ENCODE assay signal across 10 cellular contexts in genomic region chr2:26178246-26178645, GRCh38. TPM values are rescaled to one million over a fixed set of nuclear protein-coding genes. Genes with fewer than 3 reads are reported as not detected.
DNase-seq lines count a peak whose midpoint lies in the region; ATAC-seq, FAIRE-seq and TF ChIP-seq lines count a peak whose summit lies in the region.
"Had no signal": no experiment of that assay in that cellular context is flagged by ENCODE, and none has a peak within 500 bp of the region (broad histone marks: within the 10 kb centered on the region; RNA-seq: fewer than 3 reads in every experiment).

No MANE protein-coding gene starts in this region.

- TF ChIP-seq CTCF in Calu3 (IDR thresholded peaks at IDR 0.05; ENCODE audit: unreplicated experiment) = no peak
- no peak for TF ChIP-seq CTCF in OCI-LY3 (IDR thresholded peaks at IDR 0.05; ENCODE audit: low read depth, low read length)
- no peak for TF ChIP-seq CTCF in fibroblast of villous mesenchyme (IDR thresholded peaks at IDR 0.05; ENCODE audit: insufficient read depth, low read depth, low read length)
- no peak for TF ChIP-seq CTCF in sigmoid colon (IDR thresholded peaks at IDR 0.05)

- peaks cover 5% of the 10 kb centered on the region for H3K36me3 Mint-ChIP-seq in Calu3 (ENCODE audit: insufficient read depth, unreplicated experiment)

- peak overlapping the region; percentile 68 for H3K9ac ChIP-seq in OCI-LY3 (ENCODE audit: low read length)

- intact Hi-C loops in Calu3 (cut with micrococcal nuclease; ENCODE audit: unreplicated experiment) = no loop called here
- intact Hi-C loops in sigmoid colon (cut with DNase I) = no loop called here

- H3K4me3 ChIP-seq in OCI-LY3 (ENCODE audit: low read length) = peak overlapping the region; percentile 88
- peak overlapping the region; percentile 62 for H3K4me3 ChIP-seq in fibroblast of villous mesenchyme (ENCODE audit: low read depth, low read length)
- H3K4me3 ChIP-seq in sigmoid colon = peak overlapping the region in 3 of 4 donors; percentile 41 to 57 (median 47)

- H3K4me1 Mint-ChIP-seq in Calu3 (ENCODE audit: low read depth, unreplicated experiment) = peaks cover 13% of the 10 kb centered on the region

- ATAC-seq in GM18511 (IDR thresholded peaks at IDR 0.05; ENCODE audit: unreplicated experiment) = no peak

- no peaks in the 10 kb centered on the region for H3K79me2 ChIP-seq in OCI-LY3 (ENCODE audit: low read length)

- H2AFZ ChIP-seq in OCI-LY3 (ENCODE audit: low read depth, low read length) = peak overlapping the region; percentile 95; the same call in 1 of the 2 replicates

- TF ChIP-seq POLR2A in sigmoid colon (IDR thresholded peaks at IDR 0.05) = no peak

- H3K36me3 ChIP-seq in OCI-LY3 (replicated peaks; ENCODE audit: low read depth, low read length) (no peaks in the 10 kb centered on the region), sigmoid colon (no peaks in the 10 kb centered on the region)

- H3K9me3 ChIP-seq in OCI-LY3 (ENCODE audit: insufficient read depth, low read length) = no peaks in the 10 kb centered on the region
- H3K9me3 ChIP-seq in sigmoid colon = no peaks in the 10 kb centered on the region

- no peak for TF ChIP-seq EP300 in sigmoid colon (IDR thresholded peaks at IDR 0.05)

- no peak for FAIRE-seq in RCC 7860 (lab: Jason Lieb, UNC)

- H3K4me1 ChIP-seq in OCI-LY3 (ENCODE audit: low read length) (peaks cover 20% of the 10 kb centered on the region), sigmoid colon (peaks cover 0 to 23% (median 19%) of the 10 kb centered on the region in 4 donors)

- H3K27me3 ChIP-seq in OCI-LY3 (ENCODE audit: low read depth, low read length) (no peaks in the 10 kb centered on the region), sigmoid colon (peaks cover 15 to 33% (median 30%) of the 10 kb centered on the region in 3 donors)

- DNase-seq in Calu3 (no peak), fibroblast of villous mesenchyme (ENCODE audit: low read depth) (no peak), sigmoid colon (no peak), RCC 7860 (ENCODE audit: low spot score) (no peak), NCI-H446 treated with DMSO at 0.1 percent for 48 hours (lab: John Stamatoyannopoulos, UW) (no peak)
- DNase-seq: activated CD4-positive, alpha-beta T cell treated with anti-CD3 and anti-CD28 coated beads, Interleukin-2, amount 50 U/mL, for 48 hours; NCI-H1092; stimulated activated CD8-positive, alpha-beta memory T cell treated with anti-CD3 and anti-CD28 coated beads, Interleukin-4, amount 100 ng/mL, for 48 hours had no signal

- H3K27ac ChIP-seq in OCI-LY3 (ENCODE audit: low read length) = no peak overlapping the region
- no peak overlapping the region for H3K27ac ChIP-seq in sigmoid colon

- H3K4me2 ChIP-seq in OCI-LY3 (ENCODE audit: low read length) = peak overlapping the region; percentile 99

- H3K27me3 Mint-ChIP-seq in Calu3 (ENCODE audit: unreplicated experiment) = peaks cover 55% of the 10 kb centered on the region

- no TSS peak for BruUV-seq in Calu3 (replicated peaks; lab: Mats Ljungman, UMichigan)

- no peaks in the 10 kb centered on the region for H4K20me1 ChIP-seq in OCI-LY3 (ENCODE audit: insufficient read depth, low read length)

- CTCF ChIA-PET in Calu3 (lab: Charles Lee) = no interaction called here

- 83 to 87% methylated on average over 3 of the region's 3 CpGs for WGBS in sigmoid colon, 2 donors

- no peaks in the 10 kb centered on the region for H3K9me3 Mint-ChIP-seq in Calu3 (ENCODE audit: low read depth, unreplicated experiment)

- H3K4me3 Mint-ChIP-seq in Calu3 (ENCODE audit: low read depth, unreplicated experiment) = peak overlapping the region; percentile 50

- H3K27ac Mint-ChIP-seq in Calu3 (ENCODE audit: unreplicated experiment) = no peak overlapping the region

RNA-seq across cellular contexts. Expression of gene GAREM2, which starts 5.4 kb away (rescaled TPM):
- total RNA-seq in Calu3 (2022) (2.6 and 2.8 TPM in 2 replicates), fibroblast of villous mesenchyme (0.97 and 2.2 TPM in 2 replicates), sigmoid colon (1 to 10 TPM; 1.1 to 4.4 (median 2.1) TPM)
- polyA plus RNA-seq in sigmoid colon = 10 to 100 TPM in 1 of 3 donors, 1 to 10 TPM in 2; 2.1 to 11.6 (median 2.4) TPM
